In the genomic region with DNA sequence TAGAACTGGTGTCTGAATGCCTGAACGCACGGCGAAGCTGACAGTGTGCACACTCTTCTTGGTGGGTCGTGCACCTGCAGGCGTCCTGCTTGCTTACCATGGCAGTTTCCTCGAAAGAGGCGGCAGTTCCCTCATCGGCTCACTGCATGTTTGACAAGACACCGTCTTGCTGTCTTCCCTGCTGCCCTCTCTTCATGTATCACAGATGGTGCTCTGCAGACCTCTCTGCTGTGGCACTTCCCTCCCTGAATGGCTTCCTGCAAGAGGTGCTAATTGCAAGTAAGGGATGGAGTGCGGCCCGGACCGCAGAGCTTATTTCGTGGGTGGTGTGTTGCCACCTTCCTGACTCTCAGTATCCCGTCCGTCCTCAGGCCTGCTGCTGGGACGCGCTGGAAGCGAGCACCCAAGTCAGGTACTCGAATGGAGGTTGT, we compare ENCODE assay signal across 21 cellular contexts.
DNase-seq lines count a peak whose midpoint lies in the region; ATAC-seq and FAIRE-seq lines count a peak whose summit lies in the region.
"Had no signal": no experiment of that assay in that cellular context is flagged by ENCODE, and none has a peak within 500 bp of the region (broad histone marks: within the 10 kb centered on the region; RNA-seq: fewer than 3 reads in every experiment).

No MANE protein-coding gene starts in this region.

- in situ Hi-C loops in G401 (cut with HindIII; ENCODE audit: low sequenced_read_pairs): no loop called here

- DNase-seq in G401 (ENCODE audit: low spot score): peak; percentile 72
- peak; percentile 56 for DNase-seq in cerebellum (ENCODE audit: low spot score)
- peak; percentile 73 for DNase-seq in posterior vena cava (ENCODE audit: low spot score)
- DNase-seq in 8988T: no peak
- DNase-seq in KG1 (lab: John Stamatoyannopoulos, UW): no peak
- no peak for DNase-seq in urothelium cell line (ENCODE audit: low spot score)
- no peak for DNase-seq in stimulated activated naive CD8-positive, alpha-beta T cell treated with anti-CD3 and anti-CD28 coated beads, Interleukin-15, amount 100 ng/mL, for 72 hours
- DNase-seq: ACHN, GDM1, NCI-H1105, NCI-H146, NCI-H2029 treated with DMSO at 0.1 percent for 48 hours, NCI-H345, NCI-H524, OCI-M1, SHP77 had no signal

- no peak for ATAC-seq in stimulated activated naive CD8-positive, alpha-beta T cell treated with anti-CD3 and anti-CD28 coated beads, Interleukin-15, amount 100 ng/mL, for 72 hours
- ATAC-seq: HCT116 had no signal

- no peaks in the 10 kb centered on the region for H3K27me3 Mint-ChIP-seq in stimulated activated naive CD8-positive, alpha-beta T cell treated with anti-CD3 and anti-CD28 coated beads, Interleukin-15, amount 100 ng/mL, for 72 hours

- H3K4me1 Mint-ChIP-seq in stimulated activated naive CD8-positive, alpha-beta T cell treated with anti-CD3 and anti-CD28 coated beads, Interleukin-15, amount 100 ng/mL, for 72 hours: no peaks in the 10 kb centered on the region

- intact Hi-C loops in posterior vena cava (cut with DNase I): no loop called here

- H3K27ac Mint-ChIP-seq in stimulated activated naive CD8-positive, alpha-beta T cell treated with anti-CD3 and anti-CD28 coated beads, Interleukin-15, amount 100 ng/mL, for 72 hours: no peak overlapping the region

- no peak overlapping the region for H3K4me3 Mint-ChIP-seq in stimulated activated naive CD8-positive, alpha-beta T cell treated with anti-CD3 and anti-CD28 coated beads, Interleukin-15, amount 100 ng/mL, for 72 hours

- H3K9me3 Mint-ChIP-seq in stimulated activated naive CD8-positive, alpha-beta T cell treated with anti-CD3 and anti-CD28 coated beads, Interleukin-15, amount 100 ng/mL, for 72 hours: peaks cover 0 to 5% of the 10 kb centered on the region in 2 donors

- FAIRE-seq in urothelium cell line (lab: Jason Lieb, UNC): no peak
- FAIRE-seq: GM18507, GM19239, H1, RCC 7860 had no signal

Comparison
In these comparisons a context has a peak if more than half of its experiments do, and no peak if none do; other contexts are left out.
1. DNase-seq: peak in G401 (single experiment), cerebellum (single experiment) and posterior vena cava (single experiment); none in 8988T (single experiment), KG1 (single experiment), urothelium cell line (single experiment) and stimulated activated naive CD8-positive, alpha-beta T cell treated with anti-CD3 and anti-CD28 coated beads, Interleukin-15, amount 100 ng/mL, for 72 hours (0 of 2).